ENCODE assay signal across 13 cellular contexts in the genomic region with DNA sequence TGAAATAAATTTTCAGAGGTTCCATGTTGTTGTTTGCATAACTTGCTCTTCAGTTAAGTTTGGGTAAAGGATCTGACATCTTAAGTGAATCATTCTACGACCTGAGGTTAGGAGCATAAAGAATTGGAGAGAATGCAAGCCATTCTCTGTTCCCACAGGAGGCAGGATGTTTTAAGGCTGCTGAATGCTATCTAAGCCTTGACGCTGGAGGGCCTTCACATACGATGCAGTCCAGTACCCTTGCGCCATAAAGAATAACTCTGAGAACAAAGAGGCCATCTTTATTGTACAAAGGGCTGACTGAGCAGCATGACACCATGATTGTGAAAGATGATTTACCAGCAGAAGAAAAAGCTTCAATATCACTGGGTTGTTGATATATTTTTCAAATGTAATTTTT.
"Had no signal": no experiment of that assay in that cellular context is flagged by ENCODE, and none has a peak within 500 bp of the region (broad histone marks: within the 10 kb centered on the region; RNA-seq: fewer than 3 reads in every experiment).

No MANE protein-coding gene starts in this region.

- DNase-seq: activated CD4-positive, alpha-beta T cell treated with anti-CD3 and anti-CD28 coated beads, Interleukin-2, amount 10 ng/mL, durations not matched to agents 7 days and 5 days; activated CD4-positive, CD25-positive, alpha-beta regulatory T cell; activated CD8-positive, alpha-beta memory T cell treated with anti-CD3 and anti-CD28 coated beads for 24 hours; activated T-cell treated with anti-CD3 and anti-CD28 coated beads for 4 hours; amniotic stem cell; kidney; nephron progenitor cell; small intestine; T-helper 2 cell; thyroid gland; uterus had no signal

- ATAC-seq: gastroesophageal sphincter; stimulated activated effector memory CD8-positive, alpha-beta T cell treated with anti-CD3 and anti-CD28 coated beads, Interleukin-12 subunit alpha, Interleukin-12 subunit beta, amount 100 ng/mL, for 72 hours had no signal
